Comparison of ENCODE assay signal across 14 cellular contexts in genomic region chr14:57560681-57561080, GRCh38.
DNase-seq lines count a peak whose midpoint lies in the region; ATAC-seq and TF ChIP-seq lines count a peak whose summit lies in the region.
"Had no signal": no experiment of that assay in that cellular context is flagged by ENCODE, and none has a peak within 500 bp of the region (broad histone marks: within the 10 kb centered on the region; RNA-seq: fewer than 3 reads in every experiment).

No MANE protein-coding gene starts in this region.

- intact Hi-C loops in heart left ventricle (cut with DNase I) (no loop called here), esophagus squamous epithelium (cut with DNase I) (no loop called here)

- no peak overlapping the region for H3K27ac ChIP-seq in heart left ventricle
- H3K27ac ChIP-seq in esophagus squamous epithelium = no peak overlapping the region
- H3K27ac ChIP-seq: A549, thyroid gland had no signal

- POLR2A ChIA-PET in GM10248 (lab: Yijun Ruan, JAX) = no interaction called here

- H3K36me3 ChIP-seq in heart left ventricle (no peaks in the 10 kb centered on the region), esophagus squamous epithelium (no peaks in the 10 kb centered on the region)
- H3K36me3 ChIP-seq: thyroid gland had no signal

- CTCF ChIA-PET in GM10248 (lab: Yijun Ruan, JAX) = interaction anchor here (0.8 to 1.1 kb wide), 2 partner anchors 12 to 23 kb away, joined by 3 read pairs; no protein-coding TSS in a partner anchor

- H3K9me3 ChIP-seq in heart left ventricle (no peaks in the 10 kb centered on the region), esophagus squamous epithelium (no peaks in the 10 kb centered on the region)
- H3K9me3 ChIP-seq: A549, thyroid gland had no signal

- WGBS in heart left ventricle, 4 donors = 90 to 95% (median 94%) methylated on average over 3 of the region's 3 CpGs
- 81 to 85% methylated on average over 3 of the region's 3 CpGs for whole genome bisulfite sequencing in esophagus squamous epithelium, 2 donors

- peaks cover 0 to 5% (median 0%) of the 10 kb centered on the region in 12 donors for H3K4me1 ChIP-seq in heart left ventricle
- H3K4me1 ChIP-seq in esophagus squamous epithelium = no peaks in the 10 kb centered on the region
- H3K4me1 ChIP-seq: A549 had no signal

- no peak for TF ChIP-seq CTCF in GM10248 (IDR thresholded peaks at IDR 0.05; ENCODE audit: control extremely low read depth, extremely low read depth, low read depth, missing control alignments)
- no peak for TF ChIP-seq CTCF in heart left ventricle (IDR thresholded peaks at IDR 0.05)
- no peak for TF ChIP-seq CTCF in esophagus squamous epithelium (IDR thresholded peaks at IDR 0.05)

- ATAC-seq in GM19438 (IDR thresholded peaks at IDR 0.05; ENCODE audit: low read depth, unreplicated experiment) (peak; percentile 80), HG02798 (IDR thresholded peaks at IDR 0.05; ENCODE audit: poor library complexity, unreplicated experiment) (peak; percentile 81), HG03432 (IDR thresholded peaks at IDR 0.05; ENCODE audit: unreplicated experiment) (peak; percentile 92), heart left ventricle (no peak)
- ATAC-seq: A549; naive thymus-derived CD4-positive, alpha-beta T cell had no signal

- no peak for TF ChIP-seq POLR2A in heart left ventricle (IDR thresholded peaks at IDR 0.05)
- TF ChIP-seq POLR2A in esophagus squamous epithelium (IDR thresholded peaks at IDR 0.05) = no peak

- DNase-seq in GM10248 (ENCODE audit: extremely low spot score) (peak; percentile 12), heart left ventricle (no peak), NCI-H510A treated with DMSO at 0.1 percent for 48 hours (lab: John Stamatoyannopoulos, UW) (no peak), esophagus squamous epithelium (lab: John Stamatoyannopoulos, UW) (no peak), SIG-M5 (lab: John Stamatoyannopoulos, UW) (no peak)
- DNase-seq: activated CD8-positive, alpha-beta memory T cell treated with anti-CD3 and anti-CD28 coated beads, Interleukin-2, amount 50 U/mL, for 48 hours; amygdala; foreskin fibroblast; naive thymus-derived CD4-positive, alpha-beta T cell; thyroid gland had no signal

- H3K4me3 ChIP-seq in heart left ventricle (no peak overlapping the region), esophagus squamous epithelium (no peak overlapping the region)
- H3K4me3 ChIP-seq: A549, thyroid gland had no signal

- H3K27me3 ChIP-seq in heart left ventricle (no peaks in the 10 kb centered on the region), esophagus squamous epithelium (no peaks in the 10 kb centered on the region)
- H3K27me3 ChIP-seq: thyroid gland had no signal

Comparison
In these comparisons a context has a peak if more than half of its experiments do, and no peak if none do; other contexts are left out.
1. ATAC-seq: peak in GM19438 (single experiment), HG02798 (single experiment) and HG03432 (single experiment); none in heart left ventricle (0 of 4).